Comparison of ENCODE assay signal across 8 cellular contexts in genomic region chr2:128317186-128317897, GRCh38. TPM values are rescaled to one million over a fixed set of nuclear protein-coding genes. Genes with fewer than 3 reads are reported as not detected.
DNase-seq lines count a peak whose midpoint lies in the region; ATAC-seq and TF ChIP-seq lines count a peak whose summit lies in the region.

No MANE protein-coding gene starts in this region.

- TF ChIP-seq CTCF in GM13977 (IDR thresholded peaks at IDR 0.05; ENCODE audit: extremely low read depth, insufficient read depth, missing control alignments) = no peak
- no peak for TF ChIP-seq CTCF in cardiac muscle cell (IDR thresholded peaks at IDR 0.05; ENCODE audit: low read depth, low read length)
- no peak for TF ChIP-seq CTCF in prostate gland (IDR thresholded peaks at IDR 0.05)
- TF ChIP-seq CTCF in omental fat pad (IDR thresholded peaks at IDR 0.05) = no peak
- no peak for TF ChIP-seq CTCF in foreskin keratinocyte (conservative IDR thresholded peaks at IDR 0.05)

- H3K9ac ChIP-seq in Karpas-422 (ENCODE audit: low read length) = peak overlapping the region; percentile 37

- H3K27me3 ChIP-seq in Karpas-422 (ENCODE audit: low read length) (no peaks in the 10 kb centered on the region), cardiac muscle cell (peaks cover 32% of the 10 kb centered on the region), prostate gland (replicated peaks; ENCODE audit: insufficient read depth) (no peaks in the 10 kb centered on the region), foreskin keratinocyte (no peaks in the 10 kb centered on the region)

- H3K9me3 ChIP-seq in Karpas-422 (ENCODE audit: low read length) (no peaks in the 10 kb centered on the region), cardiac muscle cell (ENCODE audit: low read depth) (no peaks in the 10 kb centered on the region), prostate gland (no peaks in the 10 kb centered on the region)

- in situ Hi-C loops in GM13977 (cut with MboI; ENCODE audit: low pct_unique_long_range_greater_than_20kb, low sequenced_read_pairs, unreplicated experiment) = no loop called here

- no peaks in the 10 kb centered on the region for H3K9me2 ChIP-seq in Karpas-422 (replicated peaks; ENCODE audit: insufficient read depth, low read length)

- WGBS in prostate gland = 1% methylated on average over 34 of the region's 34 CpGs

- H3K4me1 ChIP-seq in Karpas-422 (ENCODE audit: low read length) = peaks cover 15% of the 10 kb centered on the region
- no peaks in the 10 kb centered on the region for H3K4me1 ChIP-seq in cardiac muscle cell (ENCODE audit: low read depth)
- H3K4me1 ChIP-seq in prostate gland (replicated peaks) = no peaks in the 10 kb centered on the region
- H3K4me1 ChIP-seq in foreskin keratinocyte = peaks cover 6% of the 10 kb centered on the region

- peak overlapping the region; percentile 66 for H3K4me2 ChIP-seq in Karpas-422 (ENCODE audit: low read depth, low read length, poor library complexity, severe bottlenecking)

- intact Hi-C loops in prostate gland (cut with DNase I) = no loop called here

- H3K4me3 ChIP-seq in Karpas-422 (ENCODE audit: low read length) (peak overlapping the region; percentile 61), cardiac muscle cell (peak overlapping the region; percentile 80), prostate gland (peak overlapping the region; percentile 56 to 71)

- H3K79me2 ChIP-seq in Karpas-422 (ENCODE audit: low read length) = no peaks in the 10 kb centered on the region

- H3K36me3 ChIP-seq in Karpas-422 (ENCODE audit: insufficient read depth, low read length) (no peaks in the 10 kb centered on the region), cardiac muscle cell (no peaks in the 10 kb centered on the region), prostate gland (no peaks in the 10 kb centered on the region)

- no peak overlapping the region for H2AFZ ChIP-seq in Karpas-422 (ENCODE audit: low read length)

- DNase-seq in GM13977 (ENCODE audit: low spot score) (peak; percentile 78), Karpas-422 (peak; percentile 85), cardiac muscle cell (ENCODE audit: low read depth in 1 of 2, low spot score in 1 of 2) (peak in 1 of 2 donors; percentile 32), prostate gland (ENCODE audit: low spot score) (peak; percentile 31), omental fat pad (ENCODE audit: low spot score) (no peak), foreskin keratinocyte (no peak)
- DNase-seq in activated CD8-positive, alpha-beta memory T cell treated with anti-CD3 and anti-CD28 coated beads, Interleukin-2, amount 50 U/mL, for 48 hours = peak; percentile 64

- H3K27ac ChIP-seq in Karpas-422 (ENCODE audit: low read length) = no peak overlapping the region
- H3K27ac ChIP-seq in cardiac muscle cell = no peak overlapping the region
- H3K27ac ChIP-seq in prostate gland = peak overlapping the region; percentile 53 to 62
- H3K27ac ChIP-seq in foreskin keratinocyte = no peak overlapping the region

- H4K20me1 ChIP-seq in Karpas-422 (ENCODE audit: insufficient read depth, low read depth, low read length) = peaks cover 50% of the 10 kb centered on the region

- ATAC-seq in GM21737 (IDR thresholded peaks at IDR 0.05; ENCODE audit: unreplicated experiment) (peak; percentile 44), omental fat pad (ENCODE audit: low FRiP score) (no peak), foreskin keratinocyte (no peak)

- no peak for TF ChIP-seq POLR2A in prostate gland (IDR thresholded peaks at IDR 0.05)

RNA-seq across cellular contexts. Expression of gene HS6ST1, which starts 1.3 kb away (rescaled TPM):
- total RNA-seq in Karpas-422 (2014; rRNA removed; shearing (Covaris generic); ENCODE audit: low replicate concordance) = 3.3 and 5.9 TPM in 2 replicates
- total RNA-seq in cardiac muscle cell (24.5 and 26.1 TPM in 2 replicates), prostate gland (100 to 1,000 TPM in 1 of 2 donors, 10 to 100 TPM in 1; 69.0 to 233 TPM), omental fat pad (10 to 100 TPM; 17.8 to 28.9 (median 24.3) TPM), foreskin keratinocyte (26.6 and 31.3 TPM in 2 replicates)
- polyA plus RNA-seq in cardiac muscle cell (13.8 and 22.9 TPM in 2 replicates), foreskin keratinocyte (15.8 and 17.9 TPM in 2 replicates)

Comparison
In these comparisons a context has a peak if more than half of its experiments do, and no peak if none do; other contexts are left out.
1. DNase-seq: peak in GM13977 (single experiment), Karpas-422 (single experiment), activated CD8-positive, alpha-beta memory T cell treated with anti-CD3 and anti-CD28 coated beads, Interleukin-2, amount 50 U/mL, for 48 hours (single experiment) and prostate gland (single experiment); none in omental fat pad (single experiment) and foreskin keratinocyte (0 of 2).
2. H3K27ac ChIP-seq: peak in prostate gland (2 of 2); none in Karpas-422 (single experiment), cardiac muscle cell (single experiment) and foreskin keratinocyte (single experiment).
3. Peak in every context shown above with its lines, with median percentiles within 50 percentile points of each other: H3K4me3 ChIP-seq.